Comparison of ENCODE assay signal across 8 cellular contexts in the genomic region with DNA sequence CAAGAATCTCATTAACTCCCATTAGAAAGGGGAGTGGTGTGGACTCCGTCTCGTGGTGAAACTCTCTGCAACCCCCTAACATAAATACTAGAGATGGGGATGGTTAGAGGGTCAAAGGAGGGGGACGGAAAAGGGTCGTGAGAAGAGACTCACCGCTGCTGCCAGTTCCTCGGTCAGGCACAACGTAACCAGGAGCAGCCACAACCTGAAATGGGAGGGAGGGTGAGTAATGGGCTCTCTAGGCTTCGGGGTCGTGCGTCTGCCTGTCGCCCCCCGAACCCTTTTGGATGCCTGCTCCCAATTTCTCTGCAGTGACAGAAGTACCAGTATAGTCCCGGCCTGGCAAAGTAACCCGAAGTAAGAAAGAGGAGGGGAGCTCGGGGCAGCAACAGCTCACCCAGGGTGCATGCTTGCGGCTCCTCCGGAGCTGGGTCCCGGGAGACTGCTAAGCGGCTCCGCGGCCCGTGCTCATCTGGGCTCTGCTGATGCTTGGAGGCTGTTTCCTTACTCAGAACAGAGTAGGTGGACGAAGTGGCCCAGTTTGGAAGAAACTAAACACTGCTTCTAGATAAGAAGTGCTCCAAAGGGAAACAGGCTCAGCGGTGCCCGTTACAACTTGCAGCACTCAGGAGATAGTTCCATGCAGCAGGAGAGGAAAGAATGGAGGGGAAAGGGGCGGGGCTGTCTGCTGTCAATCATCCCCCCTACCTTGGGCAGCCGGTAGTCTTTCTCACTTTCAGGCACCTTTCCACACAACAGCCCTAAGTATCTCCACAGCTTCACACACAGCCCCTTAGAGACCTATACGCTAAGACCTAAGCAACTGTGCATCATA. TPM values are rescaled to one million over a fixed set of nuclear protein-coding genes. Genes with fewer than 3 reads are reported as not detected.
DNase-seq lines count a peak whose midpoint lies in the region; ATAC-seq, FAIRE-seq and TF ChIP-seq lines count a peak whose summit lies in the region.

A gene (minus strand): TSS at position 634 of the 835 bp plus-strand sequence. CDS start 226 bp downstream, at position 408.

- intact Hi-C loops in left ventricle myocardium inferior (cut with micrococcal nuclease), result no loop called here

- H3K9me3 ChIP-seq in adipocyte (ENCODE audit: control insufficient read depth, low read length) (no peaks in the 10 kb centered on the region), left ventricle myocardium inferior (replicated peaks) (no peaks in the 10 kb centered on the region)

- no peak for TF ChIP-seq POLR2A in GM12891 (IDR thresholded peaks at IDR 0.05; ENCODE audit: low read depth, low read length)

- peak within 1 kb of the TSS; percentile 82 for H3K27ac ChIP-seq in left ventricle myocardium inferior (replicated peaks)

- H3K27me3 ChIP-seq in H7 (ENCODE audit: control insufficient read depth, insufficient read depth, low read length) (peaks cover 7% of the 10 kb centered on the region), adipocyte (replicated peaks; ENCODE audit: control insufficient read depth, insufficient read depth, low read length) (peaks cover 34% of the 10 kb centered on the region), left ventricle myocardium inferior (ENCODE audit: low read depth) (no peaks in the 10 kb centered on the region)

- ATAC-seq in activated CD4-positive, CD25-positive, alpha-beta regulatory T cell treated with anti-CD3 and anti-CD28 coated beads, Interleukin-2, amount 50 U/mL, for 24 hours, result no peak

- FAIRE-seq in GM12891 (lab: Jason Lieb, UNC), result no peak

- no peaks in the 10 kb centered on the region for H3K4me1 ChIP-seq in adipocyte (ENCODE audit: control insufficient read depth, insufficient read depth, low read length)
- H3K4me1 ChIP-seq in left ventricle myocardium inferior, result no peaks in the 10 kb centered on the region

- TF ChIP-seq CTCF in left ventricle myocardium inferior (IDR thresholded peaks at IDR 0.05; ENCODE audit: borderline replicate concordance), result no peak

- DNase-seq in H7, result peak; percentile 90
- peak; percentile 18 for DNase-seq in adipocyte (ENCODE audit: low read depth)
- no peak for DNase-seq in left ventricle myocardium inferior
- DNase-seq in retina, result peak; percentile 72
- no peak for DNase-seq in OCI-M2 (lab: John Stamatoyannopoulos, UW; ENCODE audit: unreplicated experiment)
- no peak for DNase-seq in GM12891 (ENCODE audit: insufficient read length, low spot score)
- no peak for DNase-seq in NCI-H128 (lab: John Stamatoyannopoulos, UW; ENCODE audit: unreplicated experiment)

- no peak within 1 kb of the TSS for H3K9ac ChIP-seq in adipocyte (ENCODE audit: low read length)

- H3K36me3 ChIP-seq in H7 (replicated peaks; ENCODE audit: control insufficient read depth, insufficient read depth, low read length) (no peaks in the 10 kb centered on the region), adipocyte (ENCODE audit: control insufficient read depth, insufficient read depth, low read length, severe bottlenecking) (no peaks in the 10 kb centered on the region), left ventricle myocardium inferior (no peaks in the 10 kb centered on the region)

- H3K4me3 ChIP-seq in H7 (ENCODE audit: insufficient read depth, low read depth, low read length) (peak within 1 kb of the TSS; percentile 71), adipocyte (ENCODE audit: low read length) (peak within 1 kb of the TSS; percentile 83), left ventricle myocardium inferior (peak within 1 kb of the TSS; percentile 68)

TF ChIP-seq in GM12891, 5 proteins besides CTCF, POLR2A, EP300 and RAD21:
- TF ChIP-seq TAF1 (IDR thresholded peaks at IDR 0.05; ENCODE audit: low read depth, low read length) (no peak), SPI1 (IDR thresholded peaks at IDR 0.05; ENCODE audit: low read depth, low read length) (no peak), POLR2AphosphoS5 (IDR thresholded peaks at IDR 0.05; ENCODE audit: low read depth, low read length) (no peak), PAX5 (IDR thresholded peaks at IDR 0.05; ENCODE audit: insufficient read depth, low read length, severe bottlenecking) (no peak), POU2F2 (IDR thresholded peaks at IDR 0.05; ENCODE audit: low read depth, low read length) (no peak)

RNA-seq across cellular contexts. Expression of the gene that starts here (rescaled TPM):
- total RNA-seq in H7 (2014; rRNA removed; shearing (Covaris generic)), result 23.7 and 26.8 TPM in 2 replicates
- 9.8 TPM for total RNA-seq in left ventricle myocardium inferior
- polyA plus RNA-seq in GM12891 (2012; ENCODE audit: low read depth, missing spikeins), result not detected

Comparison
In these comparisons a context has a peak if more than half of its experiments do, and no peak if none do; other contexts are left out.
1. DNase-seq: peak in H7 (single experiment), adipocyte (single experiment) and retina (single experiment); none in left ventricle myocardium inferior (single experiment), OCI-M2 (single experiment), GM12891 (single experiment) and NCI-H128 (single experiment).
2. Peak in every context shown above with its lines, with median percentiles within 50 percentile points of each other: H3K4me3 ChIP-seq.